29 cellular contexts compared by ENCODE assay signal in the genomic region with DNA sequence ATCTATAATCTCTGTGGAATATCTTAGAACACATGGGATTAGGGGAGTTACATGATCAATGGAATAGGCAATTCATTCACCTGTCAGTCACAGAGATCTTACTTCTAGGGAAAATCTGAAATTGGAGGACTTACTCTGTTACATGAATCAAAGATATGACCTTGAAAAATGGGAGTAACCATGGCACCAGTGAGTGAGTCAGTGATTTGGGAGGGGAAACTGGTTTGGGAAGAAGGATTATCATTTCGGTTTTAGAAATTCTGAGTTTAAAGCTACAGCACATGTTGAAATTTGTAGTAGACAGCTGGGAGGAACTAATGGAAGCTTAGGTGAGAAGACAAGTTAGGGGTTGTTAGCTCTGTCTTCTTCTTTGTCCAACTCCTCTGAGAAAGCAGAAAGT.
DNase-seq lines count a peak whose midpoint lies in the region; ATAC-seq and TF ChIP-seq lines count a peak whose summit lies in the region.
"Had no signal": no experiment of that assay in that cellular context is flagged by ENCODE, and none has a peak within 500 bp of the region (broad histone marks: within the 10 kb centered on the region; RNA-seq: fewer than 3 reads in every experiment).

No MANE protein-coding gene starts in this region.

- no peak overlapping the region for H4K5ac ChIP-seq in H9 (ENCODE audit: insufficient read length, low read depth, low read length)

- no peak overlapping the region for H3T11ph ChIP-seq in H9 (ENCODE audit: low read length)

- H3K4me3 ChIP-seq in fibroblast of lung (replicated peaks in 1 of 4; ENCODE audit: control extremely low read depth in 1 of 4, insufficient read depth in 1 of 4, low read depth in 3 of 4, low read length in 4 of 4): no peak overlapping the region
- H3K4me3 ChIP-seq in osteoblast (ENCODE audit: insufficient read depth, low read length): no peak overlapping the region
- no peak overlapping the region for H3K4me3 ChIP-seq in esophagus squamous epithelium
- H3K4me3 ChIP-seq: cardiac muscle cell, colonic mucosa, hepatocyte, lower lobe of right lung, sigmoid colon, SJCRH30 had no signal

- H3K27ac ChIP-seq in H9 (ENCODE audit: insufficient read length, low read depth, low read length): no peak overlapping the region
- H3K27ac ChIP-seq in RWPE1: no peak overlapping the region
- H3K27ac ChIP-seq in fibroblast of lung (ENCODE audit: insufficient read depth, low read length): no peak overlapping the region
- H3K27ac ChIP-seq in osteoblast (ENCODE audit: low read depth, low read length): no peak overlapping the region
- peak overlapping the region in 2 of 4 donors; percentile 33 to 45 for H3K27ac ChIP-seq in esophagus squamous epithelium
- H3K27ac ChIP-seq: cardiac muscle cell, colonic mucosa, epithelial cell of prostate, hepatocyte, lower lobe of right lung, sigmoid colon, SJCRH30 had no signal

- no peak overlapping the region for H4K91ac ChIP-seq in H9 (ENCODE audit: insufficient read length, low read depth, low read length)

- peaks cover 3 to 5% of the 10 kb centered on the region in 2 experiments; a peak in 4 of 5 replicates for H3K9me3 Mint-ChIP-seq in H9
- H3K9me3 Mint-ChIP-seq: natural killer cell had no signal

- no peak overlapping the region for H2BK20ac ChIP-seq in H9 (ENCODE audit: low read depth, low read length, poor library complexity, severe bottlenecking)

- ATAC-seq in GM21360 (IDR thresholded peaks at IDR 0.05; ENCODE audit: unreplicated experiment): no peak
- ATAC-seq: activated CD8-positive, alpha-beta T cell treated with anti-CD3 and anti-CD28 coated beads, Interleukin-2, amount 10 ng/mL, durations not matched to agents 7 days and 5 days; activated naive CD4-positive, alpha-beta T cell treated with anti-CD3 and anti-CD28 coated beads, Interleukin-2, amount 50 U/mL, for 72 hours; lower lobe of right lung; natural killer cell had no signal

- H3K23ac ChIP-seq in H9 (ENCODE audit: insufficient read length, low read depth, low read length): no peak overlapping the region

- intact Hi-C loops in esophagus squamous epithelium (cut with DNase I): no loop called here

- H3K4ac ChIP-seq in H9 (ENCODE audit: low read depth, low read length): no peak overlapping the region

- peak overlapping the region in 2 of 3 experiments; percentile 7 to 31; a peak in 3 of 7 replicates for H3K27ac Mint-ChIP-seq in H9
- H3K27ac Mint-ChIP-seq: activated CD8-positive, alpha-beta T cell treated with anti-CD3 and anti-CD28 coated beads, Interleukin-2, amount 10 ng/mL, durations not matched to agents 7 days and 5 days; activated naive CD4-positive, alpha-beta T cell treated with anti-CD3 and anti-CD28 coated beads, Interleukin-2, amount 50 U/mL, for 72 hours; natural killer cell had no signal

- CTCF ChIA-PET in RWPE1 (lab: Yijun Ruan, JAX): no interaction called here

- H3K56ac ChIP-seq in H9 (ENCODE audit: insufficient read length, low read depth, low read length): no peak overlapping the region

- H3K79me2 ChIP-seq in H9 (ENCODE audit: insufficient read depth, low read length) (no peaks in the 10 kb centered on the region), fibroblast of lung (ENCODE audit: control insufficient read depth, insufficient read depth, low read length) (no peaks in the 10 kb centered on the region), osteoblast (ENCODE audit: insufficient read depth, low read length) (no peaks in the 10 kb centered on the region)
- H3K79me2 ChIP-seq: hepatocyte had no signal

- TF ChIP-seq POLR2A in esophagus squamous epithelium (IDR thresholded peaks at IDR 0.05): no peak

- H3K4me3 Mint-ChIP-seq in H9: no peak overlapping the region
- H3K4me3 Mint-ChIP-seq: activated CD8-positive, alpha-beta T cell treated with anti-CD3 and anti-CD28 coated beads, Interleukin-2, amount 10 ng/mL, durations not matched to agents 7 days and 5 days; natural killer cell had no signal

- H3K36me3 ChIP-seq in fibroblast of lung (ENCODE audit: control insufficient read depth, insufficient read depth, low read length) (no peaks in the 10 kb centered on the region), osteoblast (ENCODE audit: insufficient read depth, low read length) (no peaks in the 10 kb centered on the region), esophagus squamous epithelium (no peaks in the 10 kb centered on the region)
- H3K36me3 ChIP-seq: cardiac muscle cell, colonic mucosa, lower lobe of right lung, sigmoid colon, SJCRH30 had no signal

- H3K27me3 ChIP-seq in H9 (ENCODE audit: insufficient read depth, low read length) (no peaks in the 10 kb centered on the region), fibroblast of lung (ENCODE audit: control insufficient read depth, insufficient read depth, low read length) (no peaks in the 10 kb centered on the region), osteoblast (ENCODE audit: insufficient read depth, low read length) (no peaks in the 10 kb centered on the region), esophagus squamous epithelium (no peaks in the 10 kb centered on the region)
- H3K27me3 ChIP-seq: cardiac muscle cell, colonic mucosa, hepatocyte, sigmoid colon, SJCRH30 had no signal

- H3K4me1 ChIP-seq in H9 (ENCODE audit: insufficient read depth, low read length) (no peaks in the 10 kb centered on the region; the same call in 1 of the 2 replicates), fibroblast of lung (ENCODE audit: control insufficient read depth, extremely low read depth, insufficient read depth, low read length) (no peaks in the 10 kb centered on the region), osteoblast (ENCODE audit: insufficient read depth, low read length) (peaks cover 6% of the 10 kb centered on the region), esophagus squamous epithelium (peaks cover 0 to 19% (median 5%) of the 10 kb centered on the region in 3 donors)
- H3K4me1 ChIP-seq: colonic mucosa, lower lobe of right lung, sigmoid colon had no signal

- H3K9me3 ChIP-seq in H9 (ENCODE audit: control insufficient read depth, low read depth, low read length) (no peaks in the 10 kb centered on the region), fibroblast of lung (ENCODE audit: control insufficient read depth, insufficient read depth, low read depth, low read length) (no peaks in the 10 kb centered on the region), osteoblast (ENCODE audit: low read depth, low read length) (no peaks in the 10 kb centered on the region), esophagus squamous epithelium (peaks cover 0 to under 1% (median 0%) of the 10 kb centered on the region in 3 donors)
- H3K9me3 ChIP-seq: colonic mucosa, lower lobe of right lung, sigmoid colon had no signal

- H4K8ac ChIP-seq in H9 (replicated peaks; ENCODE audit: insufficient read length, low read depth, low read length): no peak overlapping the region

- WGBS in H9 (ENCODE audit: extremely low coverage, insufficient read length, low lambda C conversion rate): no CpG with 5 or more reads among the region's 1 CpG
- 28 to 50% methylated on average over 1 of the region's 1 CpG for WGBS in esophagus squamous epithelium, 2 donors

- peaks cover 16 to 24% of the 10 kb centered on the region in 2 experiments for H3K4me1 Mint-ChIP-seq in H9

- H3K36me3 Mint-ChIP-seq in H9 (ENCODE audit: insufficient read depth in 1 of 3, low read depth in 3 of 3): peaks cover 4 to 5% (median 4%) of the 10 kb centered on the region in 3 experiments
- H3K36me3 Mint-ChIP-seq: natural killer cell had no signal

- no peak overlapping the region for H2BK120ac ChIP-seq in H9 (ENCODE audit: low read depth, low read length, poor library complexity, severe bottlenecking)

- H2BK12ac ChIP-seq in H9 (ENCODE audit: insufficient read length, low read depth, low read length): no peak overlapping the region

- H3K23me2 ChIP-seq in H9 (ENCODE audit: insufficient read length, low read depth, low read length, poor library complexity, severe bottlenecking): no peaks in the 10 kb centered on the region

- H3K9ac ChIP-seq in H9 (ENCODE audit: extremely low read depth, insufficient read length, low read length) (no peak overlapping the region), fibroblast of lung (ENCODE audit: insufficient read depth, low read length) (no peak overlapping the region)

- no peak overlapping the region for H2BK15ac ChIP-seq in H9 (ENCODE audit: low read depth, low read length)

- H3K14ac ChIP-seq in H9 (ENCODE audit: insufficient read depth, low read length): no peak overlapping the region

- no peaks in the 10 kb centered on the region for H3K27me3 Mint-ChIP-seq in H9 (ENCODE audit: low read depth)

- H2AK5ac ChIP-seq in H9 (ENCODE audit: insufficient read length, low read length): no peak overlapping the region

- no peak overlapping the region for H3K18ac ChIP-seq in H9 (ENCODE audit: insufficient read length, low read depth, low read length)

- H4K20me1 ChIP-seq in H9 (ENCODE audit: control insufficient read depth, insufficient read depth, insufficient read length) (no peaks in the 10 kb centered on the region), fibroblast of lung (ENCODE audit: control insufficient read depth, extremely low read depth, insufficient read depth, low read length) (no peaks in the 10 kb centered on the region), osteoblast (ENCODE audit: insufficient read depth, low read length) (no peaks in the 10 kb centered on the region)

- H3K4me2 ChIP-seq in H9 (ENCODE audit: insufficient read depth, insufficient read length, low read length) (no peak overlapping the region), fibroblast of lung (ENCODE audit: extremely low read depth, insufficient read depth, low read length) (no peak overlapping the region), osteoblast (ENCODE audit: insufficient read depth, low read length) (no peak overlapping the region)
- H3K4me2 ChIP-seq: hepatocyte had no signal

- no peak overlapping the region for H2AFZ ChIP-seq in H9 (ENCODE audit: low read length)
- H2AFZ ChIP-seq in fibroblast of lung (ENCODE audit: low read length): no peak overlapping the region
- peak overlapping the region; percentile 7 for H2AFZ ChIP-seq in osteoblast (ENCODE audit: low read length)
- H2AFZ ChIP-seq: hepatocyte had no signal

- peaks cover 2% of the 10 kb centered on the region for H3K79me1 ChIP-seq in H9 (ENCODE audit: insufficient read depth, low read depth, low read length, poor library complexity, severe bottlenecking)

- POLR2A ChIA-PET in RWPE1 (lab: Yijun Ruan, JAX; ENCODE audit: low non-redundant PET): no interaction called here

- TF ChIP-seq CTCF in H9 (conservative IDR thresholded peaks at IDR 0.05) (no peak), RWPE1 (conservative IDR thresholded peaks at IDR 0.05; ENCODE audit: low read depth) (no peak), fibroblast of lung (conservative IDR thresholded peaks at IDR 0.05 in 1 of 2, IDR thresholded peaks at IDR 0.05 in 1 of 2; ENCODE audit: low read depth in 1 of 2, low read length in 2 of 2) (no peak), osteoblast (IDR thresholded peaks at IDR 0.05; ENCODE audit: extremely low read depth, low read depth, low read length) (no peak), esophagus squamous epithelium (IDR thresholded peaks at IDR 0.05) (no peak)

- H2BK5ac ChIP-seq in H9 (ENCODE audit: insufficient read length, low read length): no peak overlapping the region

- DNase-seq in H9 (no peak), RWPE1 (ENCODE audit: low spot score) (peak; percentile 13), fibroblast of lung (ENCODE audit: low read depth in 2 of 2) (peak; percentile 20 to 22), osteoblast (ENCODE audit: insufficient read length, low spot score, missing footprints) (peak; percentile 85), NCI-H1048 (lab: John Stamatoyannopoulos, UW) (no peak), esophagus squamous epithelium (lab: John Stamatoyannopoulos, UW) (no peak)
- DNase-seq: activated CD8-positive, alpha-beta T cell treated with anti-CD3 and anti-CD28 coated beads, Interleukin-2, amount 10 ng/mL, durations not matched to agents 7 days and 5 days; anterior cingulate cortex; C1 segment of cervical spinal cord; colonic mucosa; DMS153; effector CD8-positive, alpha-beta T cell; KG1; lower lobe of right lung; natural killer cell; NCI-H1417 treated with DMSO at 0.1 percent for 48 hours; NCI-H2081; NCI-H2227 treated with DMSO at 0.1 percent for 48 hours; NCI-H526 treated with DMSO at 0.1 percent for 48 hours; sigmoid colon; SJCRH30; stimulated activated CD4-positive, alpha-beta T cell treated with anti-CD3 and anti-CD28 coated beads, Interleukin-4, amount 100 ng/mL, for 24 hours; T-helper 9 cell; trophoblast cell had no signal

Comparison
In these comparisons a context has a peak if more than half of its experiments do, and no peak if none do; other contexts are left out.
1. DNase-seq: peak in RWPE1 (single experiment), fibroblast of lung (2 of 2) and osteoblast (single experiment); none in H9 (single experiment), NCI-H1048 (single experiment) and esophagus squamous epithelium (single experiment).